In the genomic region with DNA sequence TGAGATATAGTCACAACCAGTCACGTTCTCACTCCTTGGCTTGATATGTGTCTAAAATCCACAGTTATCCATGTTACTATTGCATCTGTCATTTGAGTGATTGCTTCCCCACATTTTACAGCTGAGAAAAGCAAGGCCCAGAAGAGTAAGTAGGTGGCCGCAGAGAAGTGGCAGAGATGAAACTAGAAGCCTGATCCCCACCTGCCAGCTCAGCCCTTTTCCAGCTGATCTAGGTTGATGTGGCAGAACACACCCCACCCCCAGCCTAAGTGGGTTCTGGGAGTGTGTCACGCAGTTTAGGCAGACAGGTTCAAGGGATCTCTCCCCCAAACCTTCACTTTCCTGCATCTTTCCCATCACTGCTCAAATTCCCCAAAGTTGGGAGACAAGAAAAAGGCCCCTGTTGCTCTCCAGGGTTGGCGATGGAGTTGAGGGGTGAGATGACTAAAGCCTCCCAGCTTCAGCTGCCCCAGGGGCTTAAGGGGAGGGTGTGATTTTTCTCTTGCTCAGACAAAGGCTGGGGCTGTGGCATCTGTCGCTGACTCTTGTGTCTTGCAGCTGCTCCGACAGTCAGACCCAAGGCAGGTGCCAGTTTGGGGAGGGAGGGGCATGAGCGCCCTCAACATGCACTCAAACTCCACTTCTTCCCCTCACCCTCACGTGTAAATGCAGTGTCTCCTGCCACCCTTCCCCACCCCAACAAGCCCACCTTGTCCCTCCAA, we compare ENCODE assay signal across 23 cellular contexts. TPM values are rescaled to one million over a fixed set of nuclear protein-coding genes. Genes with fewer than 3 reads are reported as not detected.
DNase-seq lines count a peak whose midpoint lies in the region; ATAC-seq and TF ChIP-seq lines count a peak whose summit lies in the region.
"Had no signal": no experiment of that assay in that cellular context is flagged by ENCODE, and none has a peak within 500 bp of the region (broad histone marks: within the 10 kb centered on the region; RNA-seq: fewer than 3 reads in every experiment).

No MANE protein-coding gene starts in this region.

- H3K27me3 ChIP-seq in KMS-11 (ENCODE audit: insufficient read depth, low read depth), result no peaks in the 10 kb centered on the region

- peak; percentile 51 for DNase-seq in NCI-H146 (lab: John Stamatoyannopoulos, UW)
- peak; percentile 97 to 99 for DNase-seq in NCI-H524 (lab: John Stamatoyannopoulos, UW)
- peak; percentile 46 for DNase-seq in glutamatergic neuron
- DNase-seq in amygdala (lab: John Stamatoyannopoulos, UW), result no peak
- no peak for DNase-seq in activated naive CD4-positive, alpha-beta T cell treated with anti-CD3 and anti-CD28 coated beads, Interleukin-2, amount 50 U/mL, for 72 hours (ENCODE audit: low spot score in 2 of 2)
- DNase-seq in GM10266 (ENCODE audit: extremely low spot score), result no peak
- DNase-seq: activated T-cell treated with anti-CD3 and anti-CD28 coated beads, Interleukin-2, amount 50 U/mL, for 48 hours; CD8-positive, alpha-beta memory T cell; hippocampal formation; KG1; kidney; natural killer cell; NCI-H2029 treated with DMSO at 0.1 percent for 48 hours; OCI-M1; substantia nigra; T-helper 17 cell had no signal

- peaks cover 33% of the 10 kb centered on the region for H3K4me1 Mint-ChIP-seq in glutamatergic neuron (ENCODE audit: low read depth, unreplicated experiment)
- H3K4me1 Mint-ChIP-seq: activated naive CD4-positive, alpha-beta T cell treated with anti-CD3 and anti-CD28 coated beads, Interleukin-2, amount 50 U/mL, for 24 hours; CD8-positive, alpha-beta memory T cell; natural killer cell had no signal

- H3K36me3 Mint-ChIP-seq in glutamatergic neuron (ENCODE audit: unreplicated experiment), result no peaks in the 10 kb centered on the region
- H3K36me3 Mint-ChIP-seq in activated naive CD4-positive, alpha-beta T cell treated with anti-CD3 and anti-CD28 coated beads, Interleukin-2, amount 50 U/mL, for 72 hours, result peaks cover 0 to 4% of the 10 kb centered on the region in 2 donors
- H3K36me3 Mint-ChIP-seq: activated naive CD4-positive, alpha-beta T cell treated with anti-CD3 and anti-CD28 coated beads, Interleukin-2, amount 50 U/mL, for 24 hours; CD8-positive, alpha-beta memory T cell; natural killer cell had no signal

- no peaks in the 10 kb centered on the region for H4K20me1 ChIP-seq in KMS-11 (ENCODE audit: insufficient read depth)

- H2AFZ ChIP-seq in KMS-11 (ENCODE audit: low read depth), result peak overlapping the region; percentile 69

- peak overlapping the region; percentile 87 for H3K4me2 ChIP-seq in KMS-11

- peaks cover 1% of the 10 kb centered on the region for H3K9me3 Mint-ChIP-seq in glutamatergic neuron (ENCODE audit: unreplicated experiment)
- peaks cover 0 to 9% of the 10 kb centered on the region in 2 donors for H3K9me3 Mint-ChIP-seq in activated naive CD4-positive, alpha-beta T cell treated with anti-CD3 and anti-CD28 coated beads, Interleukin-2, amount 50 U/mL, for 72 hours
- H3K9me3 Mint-ChIP-seq: activated naive CD4-positive, alpha-beta T cell treated with anti-CD3 and anti-CD28 coated beads, Interleukin-2, amount 50 U/mL, for 24 hours; CD8-positive, alpha-beta memory T cell; natural killer cell had no signal

- peaks cover 3% of the 10 kb centered on the region for H3K27me3 Mint-ChIP-seq in glutamatergic neuron (ENCODE audit: unreplicated experiment)

- no peak for TF ChIP-seq CTCF in KMS-11 (conservative IDR thresholded peaks at IDR 0.05; ENCODE audit: low read depth, low read length)
- TF ChIP-seq CTCF in glutamatergic neuron (IDR thresholded peaks at IDR 0.05; ENCODE audit: partially characterized antibody, unreplicated experiment), result no peak
- no peak for TF ChIP-seq CTCF in GM10266 (IDR thresholded peaks at IDR 0.05; ENCODE audit: control insufficient read depth, insufficient read depth, low read depth, missing control alignments)

- H3K4me1 ChIP-seq in KMS-11 (ENCODE audit: low read depth, poor library complexity, severe bottlenecking), result peaks cover 58% of the 10 kb centered on the region
- H3K4me1 ChIP-seq: prostate gland, SJSA1, vagina had no signal

- H3K4me3 ChIP-seq in KMS-11 (IDR thresholded peaks at IDR 0.05; ENCODE audit: insufficient read depth, low read depth, low read length), result no peak overlapping the region
- H3K4me3 ChIP-seq: prostate gland, SJSA1, vagina had no signal

- no peaks in the 10 kb centered on the region for H3K79me2 ChIP-seq in KMS-11 (ENCODE audit: insufficient read depth, low read depth)

- H3K9ac ChIP-seq in KMS-11, result peak overlapping the region; percentile 64; the same call in 1 of the 2 replicates

- H3K36me3 ChIP-seq in KMS-11 (ENCODE audit: insufficient read depth), result no peaks in the 10 kb centered on the region
- H3K36me3 ChIP-seq: prostate gland, SJSA1, vagina had no signal

- peak overlapping the region; percentile 55 for H3K27ac Mint-ChIP-seq in glutamatergic neuron (ENCODE audit: unreplicated experiment)
- no peak overlapping the region for H3K27ac Mint-ChIP-seq in activated naive CD4-positive, alpha-beta T cell treated with anti-CD3 and anti-CD28 coated beads, Interleukin-2, amount 50 U/mL, for 72 hours
- H3K27ac Mint-ChIP-seq: activated naive CD4-positive, alpha-beta T cell treated with anti-CD3 and anti-CD28 coated beads, Interleukin-2, amount 50 U/mL, for 24 hours; CD8-positive, alpha-beta memory T cell; natural killer cell; T-helper 17 cell had no signal

- H3K4me3 Mint-ChIP-seq in glutamatergic neuron (ENCODE audit: unreplicated experiment), result no peak overlapping the region
- H3K4me3 Mint-ChIP-seq: activated naive CD4-positive, alpha-beta T cell treated with anti-CD3 and anti-CD28 coated beads, Interleukin-2, amount 50 U/mL, for 24 hours; CD8-positive, alpha-beta memory T cell; natural killer cell; T-helper 17 cell had no signal

- ATAC-seq in HG03139 (IDR thresholded peaks at IDR 0.05; ENCODE audit: unreplicated experiment), result no peak
- no peak for ATAC-seq in activated naive CD4-positive, alpha-beta T cell treated with anti-CD3 and anti-CD28 coated beads, Interleukin-2, amount 50 U/mL, for 72 hours
- ATAC-seq: natural killer cell, T-helper 17 cell had no signal

- peak overlapping the region; percentile 87 for H3K27ac ChIP-seq in KMS-11
- H3K27ac ChIP-seq: prostate gland, SJSA1, vagina had no signal

RNA-seq across cellular contexts. Expression of a gene that starts 48.9 kb away (rescaled TPM):
- 2.6 TPM for total RNA-seq in glutamatergic neuron (ENCODE audit: unreplicated experiment)
- not detected for total RNA-seq in activated naive CD4-positive, alpha-beta T cell treated with anti-CD3 and anti-CD28 coated beads, Interleukin-2, amount 50 U/mL, for 72 hours
- total RNA-seq: lung microvascular endothelial cell, natural killer cell, prostate gland, SJSA1, T-helper 17 cell, vagina had no signal

Comparison
In these comparisons a context has a peak if more than half of its experiments do, and no peak if none do; other contexts are left out.
1. DNase-seq: peak in NCI-H146 (single experiment), NCI-H524 (2 of 2) and glutamatergic neuron (single experiment); none in amygdala (0 of 56), activated naive CD4-positive, alpha-beta T cell treated with anti-CD3 and anti-CD28 coated beads, Interleukin-2, amount 50 U/mL, for 72 hours (0 of 2) and GM10266 (single experiment).